In the genomic region with DNA sequence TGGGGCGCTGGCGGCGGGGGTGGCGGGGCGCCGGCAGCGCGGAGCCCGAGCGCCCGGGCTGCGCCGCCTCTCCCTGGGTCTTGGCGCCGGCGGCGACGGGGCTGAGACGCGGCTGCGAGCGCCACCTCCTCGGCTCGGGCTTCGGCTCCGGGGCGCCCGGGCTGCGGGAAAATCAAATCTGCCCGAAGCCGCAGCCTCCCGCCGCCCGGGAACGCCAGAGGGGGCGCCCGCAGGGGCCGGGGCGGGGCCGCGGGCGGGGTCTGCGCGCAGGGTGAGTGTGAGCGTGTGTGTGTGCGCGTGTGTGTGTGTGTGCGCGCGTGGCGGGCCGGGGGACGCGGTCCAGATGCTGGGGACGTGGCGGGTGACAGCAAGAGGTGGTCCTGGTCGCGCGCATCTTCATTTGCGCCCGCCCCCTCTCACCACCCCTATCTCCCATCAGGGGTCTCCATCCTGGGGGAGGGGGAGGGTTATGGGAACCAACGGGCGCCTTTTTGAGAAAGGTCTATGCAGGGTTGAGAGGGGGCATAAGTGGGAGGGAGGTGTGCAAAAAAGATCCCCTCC, we compare ENCODE assay signal across 8 cellular contexts. TPM values are rescaled to one million over a fixed set of nuclear protein-coding genes. Genes with fewer than 3 reads are reported as not detected.
DNase-seq lines count a peak whose midpoint lies in the region; ATAC-seq and TF ChIP-seq lines count a peak whose summit lies in the region.

No MANE protein-coding gene starts in this region.

- H3K36me3 ChIP-seq in PC-9 (ENCODE audit: low read depth) (no peaks in the 10 kb centered on the region), hepatocyte (replicated peaks; ENCODE audit: insufficient read depth, low read depth) (no peaks in the 10 kb centered on the region), skeletal muscle satellite cell (ENCODE audit: insufficient read depth, low read length) (no peaks in the 10 kb centered on the region)

- H4K20me1 ChIP-seq in PC-9 (ENCODE audit: insufficient read depth) (no peaks in the 10 kb centered on the region), hepatocyte (ENCODE audit: insufficient read depth, poor library complexity, severe bottlenecking) (no peaks in the 10 kb centered on the region)

- POLR2A ChIA-PET in PC-9 (lab: Charles Lee; ENCODE audit: unreplicated experiment) = no interaction called here

- ATAC-seq in GM21717 (IDR thresholded peaks at IDR 0.05; ENCODE audit: unreplicated experiment) = no peak

- no peak; the same call in 1 of the 2 replicates for TF ChIP-seq CTCF in PC-9 (conservative IDR thresholded peaks at IDR 0.05)
- peak; percentile 25 for TF ChIP-seq CTCF in hepatocyte (IDR thresholded peaks at IDR 0.05; ENCODE audit: poor library complexity)

- BruUV-seq in PC-9 (replicated peaks; lab: Mats Ljungman, UMichigan) = no TSS peak

- peak overlapping the region; percentile 34; the same call in 1 of the 2 replicates for H3K4me2 ChIP-seq in PC-9
- H3K4me2 ChIP-seq in hepatocyte = peak overlapping the region; percentile 96
- peak overlapping the region; percentile 83 for H3K4me2 ChIP-seq in skeletal muscle satellite cell (ENCODE audit: low read length)

- H3K9me3 ChIP-seq in PC-9 (ENCODE audit: insufficient read depth, low read depth) (no peaks in the 10 kb centered on the region), hepatocyte (ENCODE audit: low read depth) (no peaks in the 10 kb centered on the region), skeletal muscle satellite cell (replicated peaks; ENCODE audit: low read length) (no peaks in the 10 kb centered on the region)

- H2AFZ ChIP-seq in PC-9 (no peak overlapping the region), hepatocyte (peak overlapping the region; percentile 40)

- H3K27ac ChIP-seq in PC-9 = no peak overlapping the region
- peak overlapping the region; percentile 81 for H3K27ac ChIP-seq in angular gyrus (ENCODE audit: low read depth, low read length)
- H3K27ac ChIP-seq in hepatocyte = no peak overlapping the region

- CTCF ChIA-PET in PC-9 (lab: Charles Lee) = no interaction called here

- H3F3A ChIP-seq in PC-9 (ENCODE audit: insufficient read depth, low read depth) = 0 out of 2 replicates have a peak, but pooled peaks cover 8% of the 10 kb centered on the region

- peaks cover 14% of the 10 kb centered on the region for H3K27me3 ChIP-seq in PC-9 (ENCODE audit: insufficient read depth, low read depth)
- H3K27me3 ChIP-seq in hepatocyte = peaks cover 29% of the 10 kb centered on the region
- H3K27me3 ChIP-seq in skeletal muscle satellite cell (ENCODE audit: control insufficient read depth, insufficient read depth, low read length) = peaks cover 51% of the 10 kb centered on the region

- H3K4me3 ChIP-seq in PC-9 (peak overlapping the region; percentile 33; the same call in 1 of the 2 replicates), hepatocyte (peak overlapping the region; percentile 41), skeletal muscle satellite cell (ENCODE audit: low read length) (peak overlapping the region; percentile 66)

- H3K4me1 ChIP-seq in PC-9 (replicated peaks; ENCODE audit: insufficient read depth) (no peaks in the 10 kb centered on the region), hepatocyte (ENCODE audit: insufficient read depth) (peaks cover 14% of the 10 kb centered on the region), skeletal muscle satellite cell (ENCODE audit: control insufficient read depth, insufficient read depth, low read length) (peaks cover 17% of the 10 kb centered on the region)

- intact Hi-C loops in PC-9 (cut with micrococcal nuclease; ENCODE audit: unreplicated experiment) = no loop called here

- no peaks in the 10 kb centered on the region for H3K9me2 ChIP-seq in PC-9 (ENCODE audit: insufficient read depth)
- H3K9me2 ChIP-seq in hepatocyte (replicated peaks; ENCODE audit: insufficient read depth) = no peaks in the 10 kb centered on the region

- no peaks in the 10 kb centered on the region for H3K79me2 ChIP-seq in PC-9 (ENCODE audit: low read depth)
- no peaks in the 10 kb centered on the region for H3K79me2 ChIP-seq in hepatocyte

- WGBS in hepatocyte (ENCODE audit: low lambda C conversion rate, missing lambda C conversion rate) = 0% methylated on average over 11 of the region's 63 CpGs

- DNase-seq in DMS 273 (lab: John Stamatoyannopoulos, UW; ENCODE audit: unreplicated experiment) (peak; percentile 83), DMS 273 treated with DMSO at 0.1 percent for 48 hours (lab: John Stamatoyannopoulos, UW) (no peak), PC-9 (peak in 1 of 2 experiments; percentile 31), hepatocyte (ENCODE audit: low spot score) (peak; percentile 65), DMS153 treated with DMSO at 0.1 percent for 48 hours (lab: John Stamatoyannopoulos, UW; ENCODE audit: unreplicated experiment) (no peak)

- peak overlapping the region; percentile 13 for H3K9ac ChIP-seq in skeletal muscle satellite cell (ENCODE audit: low read depth, low read length)

RNA-seq across cellular contexts. Expression of gene CPNE5, which starts 0.7 kb away (rescaled TPM):
- total RNA-seq in PC-9 (2021) (0.37 and 0.40 TPM in 2 replicates), hepatocyte (0.30 and 1.4 TPM in 2 replicates)
- 0.55 and 1.2 TPM in 2 replicates for polyA plus RNA-seq in hepatocyte
- total RNA-seq in skeletal muscle satellite cell (2012; rRNA removed) = 0.51 TPM in 1 of 2 replicates, not detected in the other

RNA-seq across cellular contexts. Expression of gene PPIL1, which starts 34.7 kb away (rescaled TPM):
- total RNA-seq in PC-9 (2021) (19.0 and 28.4 TPM in 2 replicates), hepatocyte (52.3 and 53.0 TPM in 2 replicates)
- 42.6 and 51.7 TPM in 2 replicates for polyA plus RNA-seq in hepatocyte
- total RNA-seq in skeletal muscle satellite cell (2012; rRNA removed) = 34.5 and 36.9 TPM in 2 replicates

RNA-seq across cellular contexts. Expression of gene C6orf89, which starts 45.9 kb away (rescaled TPM):
- total RNA-seq in PC-9 (2021) = 28.7 and 40.1 TPM in 2 replicates
- total RNA-seq in hepatocyte = 39.6 and 44.8 TPM in 2 replicates
- polyA plus RNA-seq in hepatocyte = 39.2 and 45.2 TPM in 2 replicates
- total RNA-seq in skeletal muscle satellite cell (2012; rRNA removed) = 36.8 and 36.9 TPM in 2 replicates

Comparison
In these comparisons a context has a peak if more than half of its experiments do, and no peak if none do; other contexts are left out.
1. DNase-seq: peak in DMS 273 (single experiment) and hepatocyte (single experiment); none in DMS 273 treated with DMSO at 0.1 percent for 48 hours (single experiment) and DMS153 treated with DMSO at 0.1 percent for 48 hours (single experiment).
2. H3K4me2 ChIP-seq: peak in every context shown above with its lines; median percentile 96 in hepatocyte; 83 in skeletal muscle satellite cell; 34 in PC-9.
3. Peak in every context shown above with its lines, with median percentiles within 50 percentile points of each other: H3K4me3 ChIP-seq.